23 cellular contexts compared by ENCODE assay signal in genomic region chr22:47197735-47198500, GRCh38.
DNase-seq lines count a peak whose midpoint lies in the region; ATAC-seq and TF ChIP-seq lines count a peak whose summit lies in the region.
"Had no signal": no experiment of that assay in that cellular context is flagged by ENCODE, and none has a peak within 500 bp of the region (broad histone marks: within the 10 kb centered on the region; RNA-seq: fewer than 3 reads in every experiment).

No MANE protein-coding gene starts in this region.

- BruUV-seq in A673 (replicated peaks; lab: Mats Ljungman, UMichigan), result no TSS peak

- POLR2A ChIA-PET in A673 (lab: Charles Lee; ENCODE audit: low non-redundant PET), result interaction anchor here (0.5 kb wide), 1 partner anchor 103 kb away, joined by 3 read pairs; no protein-coding TSS in a partner anchor

- H3K36me3 ChIP-seq in heart right ventricle (no peaks in the 10 kb centered on the region), upper lobe of right lung (no peaks in the 10 kb centered on the region), A673 (ENCODE audit: insufficient read depth, low read length, poor library complexity, severe bottlenecking) (no peaks in the 10 kb centered on the region)
- H3K36me3 ChIP-seq: adrenal gland, BLaER1, gastrocnemius medialis, right lobe of liver had no signal

- no peaks in the 10 kb centered on the region for H3K9me3 ChIP-seq in heart right ventricle
- H3K9me3 ChIP-seq in upper lobe of right lung, result no peaks in the 10 kb centered on the region
- no peaks in the 10 kb centered on the region for H3K9me3 ChIP-seq in A673 (ENCODE audit: low read depth, low read length, poor library complexity, severe bottlenecking)
- H3K9me3 ChIP-seq: adrenal gland, BLaER1, gastrocnemius medialis, mucosa of descending colon, right lobe of liver had no signal

- intact Hi-C loops in cardiac septum (cut with DNase I), result no loop called here
- intact Hi-C loops in heart right ventricle (cut with DNase I), result no loop called here
- intact Hi-C loops in upper lobe of right lung (cut with DNase I), result no loop called here
- intact Hi-C loops in A673 (cut with micrococcal nuclease; ENCODE audit: unreplicated experiment), result no loop called here

- DNase-seq in cardiac septum (ENCODE audit: low spot score) (peak; percentile 54), heart right ventricle (no peak), ecto neural progenitor cell (ENCODE audit: low spot score) (peak; percentile 33), omental fat pad (ENCODE audit: low spot score) (peak; percentile 16), upper lobe of right lung (peak; percentile 60), NOMO-1 treated with dmso at 0.1 percent for 144 hours (lab: John Stamatoyannopoulos, UW; ENCODE audit: unreplicated experiment) (no peak), NCI-H748 (lab: John Stamatoyannopoulos, UW; ENCODE audit: unreplicated experiment) (no peak), A673 (ENCODE audit: low spot score) (no peak)
- DNase-seq: activated naive CD4-positive, alpha-beta T cell treated with anti-CD3 and anti-CD28 coated beads, Interleukin-2, amount 10 ng/mL, durations not matched to agents 7 days and 5 days; gastrocnemius medialis; MM.1S; mucosa of descending colon; NCI-H2081 treated with DMSO at 0.1 percent for 48 hours; NCI-H226; NCI-H526 treated with DMSO at 0.1 percent for 48 hours; nephron progenitor cell; SHP77; stimulated activated CD4-positive, alpha-beta T cell treated with anti-CD3 and anti-CD28 coated beads, Interleukin-4, amount 100 ng/mL, for 1 hour; trophoblast cell had no signal

- H3K27me3 ChIP-seq in heart right ventricle, result peaks cover 0 to 37% (median 10%) of the 10 kb centered on the region in 7 donors
- H3K27me3 ChIP-seq in upper lobe of right lung, result no peaks in the 10 kb centered on the region
- H3K27me3 ChIP-seq in A673 (replicated peaks; ENCODE audit: insufficient read depth, low read depth, low read length, poor library complexity), result no peaks in the 10 kb centered on the region
- H3K27me3 ChIP-seq: BLaER1, right lobe of liver had no signal

- CTCF ChIA-PET in A673 (lab: Charles Lee), result no interaction called here

- TF ChIP-seq CTCF in heart right ventricle (IDR thresholded peaks at IDR 0.05) (no peak), omental fat pad (IDR thresholded peaks at IDR 0.05) (no peak), upper lobe of right lung (IDR thresholded peaks at IDR 0.05) (no peak), A673 (conservative IDR thresholded peaks at IDR 0.05; ENCODE audit: low read depth, low read length) (no peak)

- no peak overlapping the region for H3K4me3 ChIP-seq in heart right ventricle
- no peak overlapping the region for H3K4me3 ChIP-seq in upper lobe of right lung
- H3K4me3 ChIP-seq in A673 (ENCODE audit: low read depth, low read length, poor library complexity, severe bottlenecking), result no peak overlapping the region
- H3K4me3 ChIP-seq: adrenal gland, BLaER1, gastrocnemius medialis, mucosa of descending colon, right lobe of liver had no signal

- WGBS in heart right ventricle, 2 donors, result 82 to 84% methylated on average over 25 of the region's 25 CpGs

- H3K4me1 ChIP-seq in heart right ventricle (peaks cover 0 to 8% (median 0%) of the 10 kb centered on the region in 9 donors), upper lobe of right lung (no peaks in the 10 kb centered on the region), A673 (ENCODE audit: insufficient read depth, low read length, poor library complexity, severe bottlenecking) (no peaks in the 10 kb centered on the region)
- H3K4me1 ChIP-seq: adrenal gland, BLaER1, gastrocnemius medialis had no signal

- H3K27ac ChIP-seq in heart right ventricle (no peak overlapping the region), upper lobe of right lung (no peak overlapping the region), A673 (ENCODE audit: low read depth, low read length, poor library complexity, severe bottlenecking) (no peak overlapping the region)
- H3K27ac ChIP-seq: adrenal gland, BLaER1, gastrocnemius medialis, right lobe of liver had no signal

- no peak for ATAC-seq in heart right ventricle
- no peak for ATAC-seq in omental fat pad (ENCODE audit: low FRiP score)
- ATAC-seq in upper lobe of right lung, result no peak
- ATAC-seq: gastrocnemius medialis, HCT116, mucosa of descending colon, right lobe of liver had no signal

Comparison
In these comparisons a context has a peak if more than half of its experiments do, and no peak if none do; other contexts are left out.
1. DNase-seq: peak in cardiac septum (single experiment), ecto neural progenitor cell (single experiment), omental fat pad (single experiment) and upper lobe of right lung (single experiment); none in heart right ventricle (0 of 2), NOMO-1 treated with dmso at 0.1 percent for 144 hours (single experiment), NCI-H748 (single experiment) and A673 (single experiment).